Comparison of ENCODE assay signal across 27 cellular contexts in the genomic region with DNA sequence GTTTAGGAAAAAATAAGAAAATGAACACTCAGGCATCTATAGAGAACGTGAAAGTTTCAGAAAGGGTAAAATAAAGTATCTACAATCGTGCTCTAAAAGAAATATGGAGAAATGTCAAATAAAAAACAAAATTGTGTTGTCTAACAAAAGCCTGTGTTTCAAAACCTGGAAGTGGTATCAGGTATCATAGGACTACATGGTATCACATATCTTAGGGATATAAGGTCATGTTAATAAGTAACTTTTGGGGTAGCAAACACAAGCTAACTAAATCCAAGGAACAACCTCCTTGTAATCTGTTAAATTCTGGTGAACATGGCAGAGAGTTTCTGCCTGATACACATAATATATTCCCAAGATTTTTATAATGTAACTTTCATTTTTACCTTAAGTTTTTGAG.
"Had no signal": no experiment of that assay in that cellular context is flagged by ENCODE, and none has a peak within 500 bp of the region (broad histone marks: within the 10 kb centered on the region; RNA-seq: fewer than 3 reads in every experiment).

No MANE protein-coding gene starts in this region.

- H3K27ac Mint-ChIP-seq: effector memory CD8-positive, alpha-beta T cell; endodermal cell; mesothelial cell of epicardium; naive B cell; naive thymus-derived CD8-positive, alpha-beta T cell had no signal

- H3K27me3 Mint-ChIP-seq: effector memory CD8-positive, alpha-beta T cell; naive B cell; naive thymus-derived CD8-positive, alpha-beta T cell had no signal

- H3K27ac ChIP-seq: coronary artery, dorsolateral prefrontal cortex, esophagus muscularis mucosa, gastrocnemius medialis, heart right ventricle, left lung, lower lobe of right lung had no signal

- H3K4me3 ChIP-seq: coronary artery, dorsolateral prefrontal cortex, esophagus muscularis mucosa, gastrocnemius medialis, heart right ventricle, left lung, lower lobe of right lung, mucosa of descending colon had no signal

- H3K4me1 ChIP-seq: esophagus muscularis mucosa, gastrocnemius medialis, heart right ventricle, left lung, lower lobe of right lung had no signal

- H3K4me1 Mint-ChIP-seq: endodermal cell, mesothelial cell of epicardium, naive B cell had no signal

- FAIRE-seq: colon, endometrium, kidney had no signal

- DNase-seq: dermis blood vessel endothelial cell; dorsolateral prefrontal cortex; effector CD4-positive, alpha-beta T cell; effector memory CD8-positive, alpha-beta T cell; endodermal cell; foreskin melanocyte; gastrocnemius medialis; glutamatergic neuron; head of caudate nucleus; heart right ventricle; hippocampal formation; islet precursor cell; kidney; kidney glomerular epithelial cell; left colon; left lung; left ventricle myocardium superior; lower lobe of right lung; mesenchymal stem cell; mucosa of descending colon; naive B cell; naive thymus-derived CD8-positive, alpha-beta T cell had no signal

- ATAC-seq: effector memory CD8-positive, alpha-beta T cell; gastrocnemius medialis; heart right ventricle; left colon; left lung; left ventricle myocardium superior; lower lobe of right lung; mucosa of descending colon; naive thymus-derived CD8-positive, alpha-beta T cell had no signal

- H3K36me3 Mint-ChIP-seq: mesothelial cell of epicardium; naive B cell; naive thymus-derived CD8-positive, alpha-beta T cell had no signal

- H3K27me3 ChIP-seq: dorsolateral prefrontal cortex, esophagus muscularis mucosa, gastrocnemius medialis, heart right ventricle, left lung had no signal

- H3K9me3 ChIP-seq: esophagus muscularis mucosa, gastrocnemius medialis, heart right ventricle, left lung, lower lobe of right lung, mucosa of descending colon had no signal

- H3K9me3 Mint-ChIP-seq: endodermal cell, mesothelial cell of epicardium had no signal

- H3K4me3 Mint-ChIP-seq: effector memory CD8-positive, alpha-beta T cell; endodermal cell; mesothelial cell of epicardium; naive B cell; naive thymus-derived CD8-positive, alpha-beta T cell had no signal

- H3K36me3 ChIP-seq: esophagus muscularis mucosa, gastrocnemius medialis, heart right ventricle, left lung, lower lobe of right lung had no signal
